In the genomic region with DNA sequence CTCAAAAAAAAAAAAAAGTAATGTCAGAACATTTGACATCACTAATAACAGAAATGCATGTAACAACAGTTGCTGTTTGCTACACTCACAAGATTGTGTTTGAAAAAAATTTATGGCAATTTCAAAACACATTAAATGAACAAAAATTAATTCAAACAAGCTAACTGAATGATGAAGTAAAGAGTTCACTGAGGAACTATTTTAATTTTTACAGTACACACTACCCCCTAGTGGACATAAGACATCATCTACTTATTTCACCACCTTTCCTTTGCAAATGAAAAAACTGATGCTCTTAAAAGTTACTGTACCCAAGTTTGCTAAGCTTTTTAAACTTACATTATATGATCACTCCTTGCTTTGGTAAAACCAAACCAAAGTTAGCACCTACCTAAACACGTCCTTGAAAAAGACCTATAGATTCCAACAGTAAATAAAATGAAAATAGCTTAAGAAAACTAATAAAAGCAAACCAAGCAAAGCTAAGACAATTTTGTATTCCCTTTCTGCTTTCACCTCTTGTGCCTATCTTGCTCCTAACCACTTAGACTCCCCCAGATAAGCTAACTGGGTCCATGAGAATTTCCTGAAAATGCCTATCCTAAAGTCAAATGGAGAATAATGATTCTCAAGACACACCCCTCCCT, we compare ENCODE assay signal across 9 cellular contexts. TPM values are rescaled to one million over a fixed set of nuclear protein-coding genes. Genes with fewer than 3 reads are reported as not detected.
A peak's percentile ranks its signal among the peaks of the same experiment; 100 is the strongest.
DNase-seq lines count a peak whose midpoint lies in the region; ATAC-seq, FAIRE-seq and TF ChIP-seq lines count a peak whose summit lies in the region.
"Had no signal": no experiment of that assay in that cellular context is flagged by ENCODE, and none has a peak within 500 bp of the region (broad histone marks: within the 10 kb centered on the region; RNA-seq: fewer than 3 reads in every experiment).

No MANE protein-coding gene starts in this region.

- no peaks in the 10 kb centered on the region for H3K9me3 Mint-ChIP-seq in MCF 10A (ENCODE audit: unreplicated experiment)

- H3K9me3 ChIP-seq in BE2C = no peaks in the 10 kb centered on the region
- H3K9me3 ChIP-seq in aorta (ENCODE audit: control insufficient read depth, low read length) = no peaks in the 10 kb centered on the region

- no peaks in the 10 kb centered on the region for H3K36me3 Mint-ChIP-seq in MCF 10A (ENCODE audit: insufficient read depth, unreplicated experiment)

- peak; percentile 56 for TF ChIP-seq CTCF in BE2C (IDR thresholded peaks at IDR 0.05; ENCODE audit: low read depth, low read length)
- TF ChIP-seq CTCF in MCF 10A (IDR thresholded peaks at IDR 0.05; ENCODE audit: unreplicated experiment) = peak; percentile 43

- CTCF ChIA-PET in MCF 10A (lab: Yijun Ruan, JAX) = interaction anchor here (0.6 to 3.5 kb wide), 33 partner anchors 9 to 1649 kb away, joined by 3 to 31 read pairs (median 4); partner anchors contain the start of gene UBE2N

- H3K4me1 ChIP-seq in BE2C (peaks cover 2% of the 10 kb centered on the region; the same call in 1 of the 2 replicates), aorta (ENCODE audit: control insufficient read depth in 1 of 2, insufficient read depth in 2 of 2, low read length in 2 of 2) (peaks cover 3 to 5% of the 10 kb centered on the region in 2 donors)

- H3K27me3 ChIP-seq in BE2C = no peaks in the 10 kb centered on the region
- no peaks in the 10 kb centered on the region for H3K27me3 ChIP-seq in aorta (ENCODE audit: control insufficient read depth in 1 of 2, insufficient read depth in 2 of 2, low read length in 1 of 2)

- H3K27me3 Mint-ChIP-seq in MCF 10A (ENCODE audit: insufficient read depth, unreplicated experiment) = no peaks in the 10 kb centered on the region

- intact Hi-C loops in MCF 10A (cut with micrococcal nuclease) = loop anchor here (1.0 to 10.0 kb wide), 2 partner anchors 432 to 685 kb away; no protein-coding TSS in a partner anchor
- intact Hi-C loops in aorta (cut with DNase I) = loop anchor here (5.0 kb wide), 1 partner anchor 432 kb away; no protein-coding TSS in a partner anchor

- H3K4me3 ChIP-seq in BE2C (ENCODE audit: low read depth, low read length) (no peak overlapping the region), aorta (ENCODE audit: low read length in 2 of 2) (no peak overlapping the region)

- WGBS in aorta, 2 donors = 29 to 36% methylated on average over 1 of the region's 1 CpG

- H3K4me3 Mint-ChIP-seq in MCF 10A (ENCODE audit: unreplicated experiment) = no peak overlapping the region

- BruUV-seq in MCF 10A (replicated peaks; lab: Mats Ljungman, UMichigan) = no TSS peak

- POLR2A ChIA-PET in MCF 10A (lab: Yijun Ruan, JAX) = interaction anchor here (0.6 to 3.2 kb wide), 10 partner anchors 9 to 1270 kb away, joined by 3 to 8 read pairs (median 4); partner anchors contain the start of gene EEA1

- DNase-seq in BE2C = no peak
- no peak for DNase-seq in GM19239 (ENCODE audit: insufficient read length, low spot score)
- peak; percentile 6 for DNase-seq in NCI-H526 treated with DMSO at 0.1 percent for 48 hours (lab: John Stamatoyannopoulos, UW)
- peak; percentile 49 for DNase-seq in MCF 10A (ENCODE audit: unreplicated experiment)
- DNase-seq in left lobe of liver (ENCODE audit: low spot score) = no peak
- DNase-seq in aorta = no peak

- ATAC-seq in left lobe of liver (peak; percentile 94), aorta (ENCODE audit: low FRiP score) (peak; percentile 85), HG03521 (IDR thresholded peaks at IDR 0.05; ENCODE audit: unreplicated experiment) (no peak), HG03442 (IDR thresholded peaks at IDR 0.05; ENCODE audit: unreplicated experiment) (no peak)

- no peak overlapping the region for H3K27ac ChIP-seq in aorta (ENCODE audit: low read depth in 1 of 2, low read length in 2 of 2)

- H3K36me3 ChIP-seq in BE2C (no peaks in the 10 kb centered on the region), aorta (ENCODE audit: control insufficient read depth in 1 of 2, insufficient read depth in 2 of 2, low read length in 1 of 2) (no peaks in the 10 kb centered on the region)

- no peak overlapping the region for H3K27ac Mint-ChIP-seq in MCF 10A (ENCODE audit: low read depth, unreplicated experiment)

- peak; percentile 61 for FAIRE-seq in GM19239 (lab: Jason Lieb, UNC)
- FAIRE-seq: keratinocyte had no signal

- peaks cover 32% of the 10 kb centered on the region for H3K4me1 Mint-ChIP-seq in MCF 10A (ENCODE audit: insufficient read depth, unreplicated experiment)

RNA-seq across cellular contexts. Expression of gene UBE2N, which starts 22.2 kb away (rescaled TPM):
- polyA plus RNA-seq in BE2C (2012; ENCODE audit: insufficient read depth, insufficient read length, low read depth) = 184 TPM
- 144 and 164 TPM in 2 replicates for total RNA-seq in MCF 10A (2022)
- total RNA-seq in left lobe of liver = 25.1 TPM
- 10 to 100 TPM; 57.1 to 86.8 TPM for total RNA-seq in aorta
- polyA plus RNA-seq in aorta = 10 to 100 TPM; 45.7 to 48.7 TPM

RNA-seq across cellular contexts. Expression of gene NUDT4, which starts 41.8 kb away (rescaled TPM):
- polyA plus RNA-seq in BE2C (2012; ENCODE audit: insufficient read depth, insufficient read length, low read depth) = 23.5 TPM
- 79.8 and 91.0 TPM in 2 replicates for total RNA-seq in MCF 10A (2022)
- total RNA-seq in left lobe of liver = 17.6 TPM
- total RNA-seq in aorta = 100 to 1,000 TPM in 1 of 2 donors, 10 to 100 TPM in 1; 52.5 to 101 TPM
- polyA plus RNA-seq in aorta = 10 to 100 TPM; 47.3 to 78.8 TPM

RNA-seq across cellular contexts. Expression of gene MRPL42, which starts 47.8 kb away (rescaled TPM):
- polyA plus RNA-seq in BE2C (2012; ENCODE audit: insufficient read depth, insufficient read length, low read depth) = 50.4 TPM
- total RNA-seq in MCF 10A (2022) (76.9 and 90.2 TPM in 2 replicates), left lobe of liver (25.4 TPM), aorta (10 to 100 TPM; 40.7 to 48.5 TPM)
- polyA plus RNA-seq in aorta = 10 to 100 TPM; 24.5 to 53.3 TPM

Comparison
In these comparisons a context has a peak if more than half of its experiments do, and no peak if none do; other contexts are left out.
1. DNase-seq: peak in NCI-H526 treated with DMSO at 0.1 percent for 48 hours (single experiment) and MCF 10A (single experiment); none in BE2C (single experiment), GM19239 (single experiment), left lobe of liver (single experiment) and aorta (0 of 2).
2. ATAC-seq: peak in left lobe of liver (single experiment) and aorta (single experiment); none in HG03521 (single experiment) and HG03442 (single experiment).